In genomic region chr2:86523491-86523890, GRCh38 we compare ENCODE assay signal across 23 cellular contexts.
"Had no signal": no experiment of that assay in that cellular context is flagged by ENCODE, and none has a peak within 500 bp of the region (broad histone marks: within the 10 kb centered on the region; RNA-seq: fewer than 3 reads in every experiment).

No MANE protein-coding gene starts in this region.

- FAIRE-seq: colon, endometrium, endothelial cell of umbilical vein had no signal

- DNase-seq: colonic mucosa; cortex of kidney; dermis blood vessel endothelial cell; dorsolateral prefrontal cortex; effector CD4-positive, alpha-beta T cell; effector CD8-positive, alpha-beta T cell; effector memory CD4-positive, alpha-beta T cell; effector memory CD8-positive, alpha-beta T cell; endodermal cell; erythroblast; esophagus squamous epithelium; foreskin fibroblast; foreskin keratinocyte; foreskin melanocyte; gastrocnemius medialis; glutamatergic neuron; heart left ventricle; heart right ventricle had no signal

- ATAC-seq: effector memory CD8-positive, alpha-beta T cell; esophagus mucosa; foreskin keratinocyte; gastrocnemius medialis; gastroesophageal sphincter; heart left ventricle; heart right ventricle had no signal
